In the genomic region with DNA sequence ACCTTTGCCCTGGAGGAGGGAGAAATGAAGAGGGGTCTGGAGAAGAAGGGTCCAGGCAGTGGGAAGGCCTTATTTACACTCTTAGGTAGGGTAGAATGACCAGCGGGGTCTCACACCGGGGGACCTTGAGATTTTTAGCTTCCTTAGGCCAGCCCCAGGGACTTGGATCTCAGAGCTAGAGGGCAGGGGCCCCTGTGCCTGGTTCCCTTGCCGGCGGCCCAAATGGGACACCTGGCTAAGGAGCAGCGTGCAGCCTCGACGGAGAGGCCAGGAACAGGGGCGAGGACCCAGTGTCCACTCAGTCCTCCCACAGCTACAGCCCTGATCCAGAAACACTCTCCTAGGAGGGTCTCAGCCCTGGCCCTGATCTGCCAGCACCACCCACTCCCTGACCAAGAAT, we compare ENCODE assay signal across 24 cellular contexts. TPM values are rescaled to one million over a fixed set of nuclear protein-coding genes. Genes with fewer than 3 reads are reported as not detected.
"Had no signal": no experiment of that assay in that cellular context is flagged by ENCODE, and none has a peak within 500 bp of the region (broad histone marks: within the 10 kb centered on the region; RNA-seq: fewer than 3 reads in every experiment).

No MANE protein-coding gene starts in this region.

- H3K9me3 Mint-ChIP-seq: effector memory CD8-positive, alpha-beta T cell; neural crest cell; stimulated activated memory B cell treated with anti-CD40 and anti-IgM and Interleukin-4, amounts not matched to agents 10 μg/mL and 1 μg/mL and 100 μg/mL, for 72 hours; T-cell had no signal

- DNase-seq: activated CD4-positive, CD25-positive, alpha-beta regulatory T cell; amniotic stem cell; effector memory CD8-positive, alpha-beta T cell; foreskin fibroblast; hippocampal formation; islet precursor cell; mesenchymal stem cell; naive B cell; stimulated activated CD4-positive, alpha-beta T cell treated with anti-CD3 and anti-CD28 coated beads, Interleukin-4, amount 100 ng/mL, for 1 hour; T1000; testis had no signal

- H3K27ac ChIP-seq: testis had no signal

- H3K4me1 ChIP-seq: testis had no signal

- H3K27ac Mint-ChIP-seq: activated CD4-positive, alpha-beta T cell treated with anti-CD3 and anti-CD28 coated beads, Interleukin-2, amount 10 ng/mL, durations not matched to agents 7 days and 5 days; activated naive CD4-positive, alpha-beta T cell treated with anti-CD3 and anti-CD28 coated beads, Interleukin-2, amount 50 U/mL, for 72 hours; effector memory CD8-positive, alpha-beta T cell; naive B cell; stimulated activated memory B cell treated with anti-CD40 and anti-IgM and Interleukin-4, amounts not matched to agents 10 μg/mL and 1 μg/mL and 100 μg/mL, for 72 hours; T-cell had no signal

- H3K4me1 Mint-ChIP-seq: neural crest cell had no signal

- H3K4me3 Mint-ChIP-seq: activated CD4-positive, alpha-beta T cell treated with anti-CD3 and anti-CD28 coated beads, Interleukin-2, amount 10 ng/mL, durations not matched to agents 7 days and 5 days; effector memory CD8-positive, alpha-beta T cell; naive B cell; neural crest cell; stimulated activated memory B cell treated with anti-CD40 and anti-IgM and Interleukin-4, amounts not matched to agents 10 μg/mL and 1 μg/mL and 100 μg/mL, for 72 hours; T-cell had no signal

- H3K36me3 Mint-ChIP-seq: stimulated activated memory B cell treated with anti-CD40 and anti-IgM and Interleukin-4, amounts not matched to agents 10 μg/mL and 1 μg/mL and 100 μg/mL, for 72 hours; T-cell had no signal

- H3K9me3 ChIP-seq: mucosa of descending colon, testis had no signal

- H3K4me3 ChIP-seq: mucosa of descending colon, smooth muscle cell, testis had no signal

- H3K27me3 ChIP-seq: testis had no signal

- ATAC-seq: activated naive CD4-positive, alpha-beta T cell treated with anti-CD3 and anti-CD28 coated beads, Interleukin-2, amount 50 U/mL, for 72 hours; effector memory CD8-positive, alpha-beta T cell; mucosa of descending colon; sciatic nerve; SK-N-SH treated with all-trans-retinoic acid at 6 μM for 48 hours; stimulated activated memory B cell treated with anti-CD40 and anti-IgM and Interleukin-4, amounts not matched to agents 10 μg/mL and 1 μg/mL and 100 μg/mL, for 72 hours; T-cell had no signal

RNA-seq across cellular contexts. Expression of a gene that starts 41.8 kb away (rescaled TPM):
- total RNA-seq: activated CD4-positive, alpha-beta T cell treated with anti-CD3 and anti-CD28 coated beads, Interleukin-2, amount 10 ng/mL, durations not matched to agents 7 days and 5 days; activated CD8-positive, alpha-beta memory T cell treated with anti-CD3 and anti-CD28 coated beads for 36 hours; activated naive CD4-positive, alpha-beta T cell treated with anti-CD3 and anti-CD28 coated beads, Interleukin-2, amount 50 U/mL, for 72 hours; dermis microvascular lymphatic vessel endothelial cell; osteoblast; pulmonary artery endothelial cell; T-cell had no signal
